ENCODE assay signal across 26 cellular contexts in genomic region chr4:136055360-136055759, GRCh38.
"Had no signal": no experiment of that assay in that cellular context is flagged by ENCODE, and none has a peak within 500 bp of the region (broad histone marks: within the 10 kb centered on the region; RNA-seq: fewer than 3 reads in every experiment).

No MANE protein-coding gene starts in this region.

- FAIRE-seq: endometrium, endothelial cell of umbilical vein had no signal

- DNase-seq: colonic mucosa; cortex of kidney; dermis blood vessel endothelial cell; dorsolateral prefrontal cortex; effector CD4-positive, alpha-beta T cell; effector CD8-positive, alpha-beta T cell; effector memory CD4-positive, alpha-beta T cell; effector memory CD8-positive, alpha-beta T cell; endodermal cell; erythroblast; esophagus squamous epithelium; foreskin fibroblast; foreskin keratinocyte; foreskin melanocyte; gastrocnemius medialis; glutamatergic neuron; head of caudate nucleus; heart left ventricle; heart right ventricle had no signal

- ATAC-seq: effector memory CD8-positive, alpha-beta T cell; esophagus mucosa; foreskin keratinocyte; gastrocnemius medialis; gastroesophageal sphincter; heart left ventricle; heart right ventricle had no signal

- H3K36me3 ChIP-seq: colonic mucosa, esophagus muscularis mucosa, esophagus squamous epithelium, gastrocnemius medialis, gastroesophageal sphincter, heart left ventricle, heart right ventricle had no signal

- H3K27me3 ChIP-seq: colonic mucosa, dorsolateral prefrontal cortex, esophagus muscularis mucosa, esophagus squamous epithelium, foreskin keratinocyte, gastrocnemius medialis, gastroesophageal sphincter, heart left ventricle, heart right ventricle had no signal

- H3K4me1 ChIP-seq: colonic mucosa, esophagus muscularis mucosa, esophagus squamous epithelium, foreskin keratinocyte, gastrocnemius medialis, gastroesophageal sphincter, heart left ventricle, heart right ventricle had no signal

- H3K27ac ChIP-seq: colonic mucosa, coronary artery, dorsolateral prefrontal cortex, epithelial cell of prostate, esophagus muscularis mucosa, esophagus squamous epithelium, foreskin keratinocyte, gastrocnemius medialis, gastroesophageal sphincter, heart left ventricle, heart right ventricle had no signal

- H3K9me3 ChIP-seq: colonic mucosa, esophagus muscularis mucosa, esophagus squamous epithelium, gastrocnemius medialis, gastroesophageal sphincter, heart left ventricle, heart right ventricle had no signal

- H3K4me3 ChIP-seq: colonic mucosa, coronary artery, dorsolateral prefrontal cortex, esophagus muscularis mucosa, esophagus squamous epithelium, gastrocnemius medialis, gastroesophageal sphincter, heart left ventricle, heart right ventricle had no signal
